ENCODE assay signal across 8 cellular contexts in genomic region chr15:78148392-78149067, GRCh38.
DNase-seq lines count a peak whose midpoint lies in the region; ATAC-seq and TF ChIP-seq lines count a peak whose summit lies in the region.

No MANE protein-coding gene starts in this region.

- peak overlapping the region; percentile 91 for H3K4me3 ChIP-seq in GM12865 (ENCODE audit: low read depth, low read length)

- peaks cover 9% of the 10 kb centered on the region for H3K36me3 Mint-ChIP-seq in central memory CD8-positive, alpha-beta T cell (ENCODE audit: insufficient read depth)
- no peaks in the 10 kb centered on the region for H3K36me3 Mint-ChIP-seq in nephron (ENCODE audit: low read depth)

- TF ChIP-seq CTCF in GM12865 (IDR thresholded peaks at IDR 0.05; ENCODE audit: insufficient read depth, low read depth, low read length, missing control alignments) = no peak
- TF ChIP-seq CTCF in nephron (IDR thresholded peaks at IDR 0.05; ENCODE audit: unreplicated experiment in 3 of 3) = no peak
- no peak for TF ChIP-seq CTCF in GM20000 (IDR thresholded peaks at IDR 0.05; ENCODE audit: extremely low read depth, missing control alignments)

- H3K9me3 Mint-ChIP-seq in central memory CD8-positive, alpha-beta T cell = no peaks in the 10 kb centered on the region
- no peaks in the 10 kb centered on the region for H3K9me3 Mint-ChIP-seq in nephron

- ATAC-seq in HG03432 (IDR thresholded peaks at IDR 0.05; ENCODE audit: unreplicated experiment) = peak; percentile 2
- ATAC-seq in central memory CD8-positive, alpha-beta T cell (replicated peaks; ENCODE audit: extremely low read depth, poor library complexity, severe bottlenecking) = peak; percentile 25
- ATAC-seq in HG03442 (IDR thresholded peaks at IDR 0.05; ENCODE audit: unreplicated experiment) = no peak

- DNase-seq in GM12865 (ENCODE audit: low read depth) (peak; percentile 18), MV-4-11 (lab: John Stamatoyannopoulos, UW) (no peak), GM20000 (ENCODE audit: low spot score) (no peak)
- no peak for DNase-seq in central memory CD8-positive, alpha-beta T cell (ENCODE audit: low spot score in 2 of 2)
- DNase-seq in stimulated activated CD4-positive, alpha-beta T cell treated with anti-CD3 and anti-CD28 coated beads, Interleukin-4, amount 100 ng/mL, for 24 hours = no peak

- H3K27me3 Mint-ChIP-seq in central memory CD8-positive, alpha-beta T cell = no peaks in the 10 kb centered on the region
- no peaks in the 10 kb centered on the region for H3K27me3 Mint-ChIP-seq in nephron (ENCODE audit: low read depth)

- H3K4me1 Mint-ChIP-seq in central memory CD8-positive, alpha-beta T cell = peaks cover 39% of the 10 kb centered on the region
- H3K4me1 Mint-ChIP-seq in nephron = peaks cover 13% of the 10 kb centered on the region

- peak overlapping the region; percentile 86 for H3K4me3 Mint-ChIP-seq in central memory CD8-positive, alpha-beta T cell
- peak overlapping the region; percentile 94 to 95 (median 94) for H3K4me3 Mint-ChIP-seq in nephron

- H3K27ac Mint-ChIP-seq in central memory CD8-positive, alpha-beta T cell (ENCODE audit: low read depth) = peak overlapping the region; percentile 91
- peak overlapping the region; percentile 69 to 87 (median 87) for H3K27ac Mint-ChIP-seq in nephron
